Comparison of ENCODE assay signal across 6 cellular contexts in genomic region chr1:5367306-5367705, GRCh38.
"Had no signal": no experiment of that assay in that cellular context is flagged by ENCODE, and none has a peak within 500 bp of the region (broad histone marks: within the 10 kb centered on the region; RNA-seq: fewer than 3 reads in every experiment).

No MANE protein-coding gene starts in this region.

- H3K4me3 Mint-ChIP-seq: GM23338, H9, IgD-negative memory B cell had no signal

- H3K27me3 Mint-ChIP-seq: IgD-negative memory B cell had no signal

- H3K27ac ChIP-seq: HL-60 had no signal

- ATAC-seq: GM23338, HepG2 had no signal

- H3K4me1 Mint-ChIP-seq: GM23338 had no signal

- H2AFZ ChIP-seq: GM23338 had no signal

- H3K4me2 ChIP-seq: GM23338 had no signal

- H3K4me3 ChIP-seq: GM23338 had no signal

- H3K27ac Mint-ChIP-seq: GM23338, H9, IgD-negative memory B cell had no signal

- DNase-seq: H9, HCEC 1CT had no signal
